ENCODE assay signal across 9 cellular contexts in the genomic region with DNA sequence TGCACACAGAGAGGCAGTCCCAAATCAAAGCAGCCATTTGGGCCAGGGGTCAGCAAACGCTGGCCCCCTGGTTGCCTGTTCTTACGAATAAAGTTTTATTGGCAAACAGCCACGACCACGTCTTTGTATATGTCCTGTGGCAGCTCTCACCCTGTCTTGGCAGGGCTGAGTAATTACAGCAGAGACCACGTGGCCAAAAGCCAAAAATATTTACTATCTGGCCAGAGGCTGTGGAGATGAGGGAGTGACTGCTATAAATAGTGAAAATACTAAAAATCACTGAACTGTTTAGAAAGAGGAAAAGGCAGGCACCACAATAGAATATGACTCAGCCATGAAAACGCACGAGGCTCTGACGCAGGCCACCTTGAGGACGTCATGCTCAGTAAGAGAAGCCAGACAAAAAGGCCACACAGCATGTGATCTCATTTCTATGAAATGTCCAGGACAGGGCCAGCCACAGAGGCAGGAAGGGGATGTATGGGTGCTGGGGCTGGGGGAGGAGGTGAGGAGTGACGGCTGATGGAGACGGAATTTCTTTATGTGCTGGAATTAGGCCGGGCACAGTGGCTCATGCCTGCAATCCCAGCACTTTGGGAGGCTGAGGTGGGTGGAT. TPM values are rescaled to one million over a fixed set of nuclear protein-coding genes. Genes with fewer than 3 reads are reported as not detected.
A peak's percentile ranks its signal among the peaks of the same experiment; 100 is the strongest.
DNase-seq lines count a peak whose midpoint lies in the region; ATAC-seq and TF ChIP-seq lines count a peak whose summit lies in the region.
"Had no signal": no experiment of that assay in that cellular context is flagged by ENCODE, and none has a peak within 500 bp of the region (broad histone marks: within the 10 kb centered on the region; RNA-seq: fewer than 3 reads in every experiment).

No MANE protein-coding gene starts in this region.

- peak; percentile 93 for DNase-seq in HK-2 (ENCODE audit: unreplicated experiment)
- peak; percentile 86 to 96 (median 94) for DNase-seq in adrenal gland
- DNase-seq in hepatocyte (ENCODE audit: low spot score), result peak; percentile 73
- no peak for DNase-seq in hippocampal formation (lab: John Stamatoyannopoulos, UW)

- peak overlapping the region; percentile 85 to 98 (median 94) for H3K27ac ChIP-seq in adrenal gland
- H3K27ac ChIP-seq in hepatocyte, result peak overlapping the region; percentile 87
- peak overlapping the region; percentile 69 for H3K27ac ChIP-seq in stomach smooth muscle (ENCODE audit: low read length)
- H3K27ac ChIP-seq: neutrophil had no signal

- H3K9me3 ChIP-seq in adrenal gland (replicated peaks in 1 of 3) (no peaks in the 10 kb centered on the region), hepatocyte (ENCODE audit: low read depth) (no peaks in the 10 kb centered on the region), stomach smooth muscle (ENCODE audit: control insufficient read depth in 2 of 2, low read length in 2 of 2) (no peaks in the 10 kb centered on the region)
- H3K9me3 ChIP-seq: neutrophil had no signal

- no peak overlapping the region for H3K9ac ChIP-seq in stomach smooth muscle (ENCODE audit: low read length in 2 of 2)

- no peaks in the 10 kb centered on the region for H4K20me1 ChIP-seq in hepatocyte (ENCODE audit: insufficient read depth, poor library complexity, severe bottlenecking)

- H3K27me3 ChIP-seq in adrenal gland (no peaks in the 10 kb centered on the region), hepatocyte (no peaks in the 10 kb centered on the region), stomach smooth muscle (ENCODE audit: control insufficient read depth in 1 of 2, insufficient read depth in 2 of 2, low read length in 2 of 2) (no peaks in the 10 kb centered on the region)
- H3K27me3 ChIP-seq: neutrophil had no signal

- no peak for ATAC-seq in HG02970 (IDR thresholded peaks at IDR 0.05; ENCODE audit: low FRiP score, unreplicated experiment)
- ATAC-seq in HG03457 (IDR thresholded peaks at IDR 0.05; ENCODE audit: unreplicated experiment), result no peak
- ATAC-seq in GM18868 (IDR thresholded peaks at IDR 0.05; ENCODE audit: unreplicated experiment), result no peak

- H3K36me3 ChIP-seq in adrenal gland (replicated peaks in 1 of 2), result peaks cover 0 to 95% of the 10 kb centered on the region in 2 donors
- no peaks in the 10 kb centered on the region for H3K36me3 ChIP-seq in hepatocyte (replicated peaks; ENCODE audit: insufficient read depth, low read depth)
- peaks cover 42 to 44% of the 10 kb centered on the region in 2 donors for H3K36me3 ChIP-seq in stomach smooth muscle (ENCODE audit: control insufficient read depth in 2 of 2, insufficient read depth in 2 of 2, low read length in 2 of 2)

- no peaks in the 10 kb centered on the region for H3K9me2 ChIP-seq in hepatocyte (replicated peaks; ENCODE audit: insufficient read depth)

- no peak overlapping the region for H3K4me2 ChIP-seq in hepatocyte

- no peak for TF ChIP-seq CTCF in adrenal gland (IDR thresholded peaks at IDR 0.05)
- TF ChIP-seq CTCF in hepatocyte (IDR thresholded peaks at IDR 0.05; ENCODE audit: poor library complexity), result no peak

- no peak overlapping the region for H3K4me3 ChIP-seq in adrenal gland
- no peak overlapping the region for H3K4me3 ChIP-seq in hepatocyte
- H3K4me3 ChIP-seq in stomach smooth muscle (ENCODE audit: low read length in 2 of 2), result no peak overlapping the region

- H3K79me2 ChIP-seq in hepatocyte, result no peaks in the 10 kb centered on the region

- peak in 1 of 2 donors; percentile 61 for TF ChIP-seq POLR2A in adrenal gland (IDR thresholded peaks at IDR 0.05)

- H3K4me1 ChIP-seq in adrenal gland (replicated peaks in 1 of 2) (peaks cover 7 to 9% of the 10 kb centered on the region in 2 donors), hepatocyte (ENCODE audit: insufficient read depth) (peaks cover 4% of the 10 kb centered on the region), stomach smooth muscle (ENCODE audit: control insufficient read depth, insufficient read depth, low read length) (peaks cover 9% of the 10 kb centered on the region)

- no peak overlapping the region for H2AFZ ChIP-seq in hepatocyte

- intact Hi-C loops in adrenal gland (cut with DNase I), result no loop called here

- WGBS in adrenal gland, 4 donors, result 8 to 24% (median 14%) methylated on average over 11 to 12 of the region's 12 CpGs
- WGBS in hepatocyte (ENCODE audit: low lambda C conversion rate, missing lambda C conversion rate), result 55% methylated on average over 12 of the region's 12 CpGs

RNA-seq across cellular contexts. Expression of gene SMIM24, which starts 29.4 kb away (rescaled TPM):
- under 1 TPM in 1 of 8 donors, not detected in 7; 0.36 TPM for total RNA-seq in adrenal gland
- under 1 TPM in 1 of 3 donors, not detected in 2; 0.48 TPM for polyA plus RNA-seq in adrenal gland
- 81.2 and 85.5 TPM in 2 replicates for total RNA-seq in hepatocyte
- 114 and 151 TPM in 2 replicates for polyA plus RNA-seq in hepatocyte

RNA-seq across cellular contexts. Expression of gene SMIM44, which starts 32.3 kb away (rescaled TPM):
- total RNA-seq in adrenal gland, result not detected
- polyA plus RNA-seq in adrenal gland, result not detected
- total RNA-seq in hepatocyte, result not detected in 2 replicates
- not detected in 2 replicates for polyA plus RNA-seq in hepatocyte

RNA-seq across cellular contexts. Expression of gene DOHH, which starts 49.6 kb away (rescaled TPM):
- total RNA-seq in adrenal gland (10 to 100 TPM in 7 of 8 donors, 1 to 10 TPM in 1; 9.4 to 22.8 (median 14.0) TPM), hepatocyte (10.9 and 14.9 TPM in 2 replicates)
- polyA plus RNA-seq in adrenal gland (10 to 100 TPM in 2 of 3 donors, under 1 TPM in 1; 0.92 to 19.1 (median 13.5) TPM), hepatocyte (17.6 and 28.2 TPM in 2 replicates)

RNA-seq across cellular contexts. Expression of gene FZR1, which starts 55.2 kb away (rescaled TPM):
- total RNA-seq in adrenal gland (10 to 100 TPM; 17.9 to 85.0 (median 41.7) TPM), hepatocyte (18.1 and 32.1 TPM in 2 replicates)
- polyA plus RNA-seq in adrenal gland (10 to 100 TPM; 24.4 to 59.1 (median 26.4) TPM), hepatocyte (51.0 and 51.9 TPM in 2 replicates)

Comparison
In these comparisons a context has a peak if more than half of its experiments do, and no peak if none do; other contexts are left out.
1. DNase-seq: peak in HK-2 (single experiment), adrenal gland (7 of 7) and hepatocyte (single experiment); none in hippocampal formation (0 of 2).
2. RNA of gene SMIM24, which starts 29.4 kb away (total RNA-seq): 81.2 to 85.5 TPM in hepatocyte; 0.36 TPM in adrenal gland; every median in the first group is over 10 times any median in the second.
3. Peak in every context shown above with its lines, with median percentiles within 50 percentile points of each other: H3K27ac ChIP-seq.